Comparison of ENCODE assay signal across 11 cellular contexts in genomic region chr11:118908264-118908663, GRCh38. TPM values are rescaled to one million over a fixed set of nuclear protein-coding genes. Genes with fewer than 3 reads are reported as not detected.
DNase-seq lines count a peak whose midpoint lies in the region; ATAC-seq and TF ChIP-seq lines count a peak whose summit lies in the region.
"Had no signal": no experiment of that assay in that cellular context is flagged by ENCODE, and none has a peak within 500 bp of the region (broad histone marks: within the 10 kb centered on the region; RNA-seq: fewer than 3 reads in every experiment).

No MANE protein-coding gene starts in this region.

- intact Hi-C loops in heart right ventricle (cut with DNase I) = loop anchor here in 4 of 10 donors (2.0 to 10.0 kb wide), 6 partner anchors 17 to 116 kb away; partner anchors contain the start of genes UPK2 (in 3 of the 4), BCL9L (in 2 of the 4) and DDX6 (in 1 of the 4)
- intact Hi-C loops in prostate gland (cut with DNase I) = no loop called here

- H3K4me1 ChIP-seq in BLaER1 (peaks cover 80% of the 10 kb centered on the region), heart right ventricle (peaks cover 43 to 76% (median 66%) of the 10 kb centered on the region in 9 donors), prostate gland (replicated peaks) (peaks cover 44% of the 10 kb centered on the region)

- TF ChIP-seq CTCF in RWPE1 (conservative IDR thresholded peaks at IDR 0.05; ENCODE audit: low read depth) (no peak), heart right ventricle (IDR thresholded peaks at IDR 0.05) (no peak), prostate gland (IDR thresholded peaks at IDR 0.05) (no peak)

- H3K36me3 ChIP-seq in BLaER1 (peaks cover 50% of the 10 kb centered on the region), heart right ventricle (peaks cover 0 to 52% (median 17%) of the 10 kb centered on the region in 9 donors), prostate gland (peaks cover 0 to 11% of the 10 kb centered on the region in 2 donors)

- DNase-seq in RWPE1 (ENCODE audit: low spot score) (no peak), heart right ventricle (no peak), prostate gland (ENCODE audit: low spot score) (no peak), DMS53 (lab: John Stamatoyannopoulos, UW) (no peak), AG08395 (ENCODE audit: low spot score) (no peak)
- DNase-seq: activated CD4-positive, CD25-positive, alpha-beta regulatory T cell treated with anti-CD3 and anti-CD28 coated beads, Interleukin-2, amount 50 U/mL, for 72 hours; NCI-H2227 treated with DMSO at 0.1 percent for 48 hours had no signal

- H3K9ac ChIP-seq in BLaER1 = peak overlapping the region; percentile 45; the same call in 1 of the 2 replicates

- ATAC-seq in heart right ventricle (no peak), HG03025 (IDR thresholded peaks at IDR 0.05; ENCODE audit: low FRiP score, unreplicated experiment) (no peak), HG03521 (IDR thresholded peaks at IDR 0.05; ENCODE audit: unreplicated experiment) (no peak)

- H3K4me3 ChIP-seq in BLaER1 (no peak overlapping the region), heart right ventricle (no peak overlapping the region), prostate gland (no peak overlapping the region)

- H3K27me3 ChIP-seq in BLaER1 (no peaks in the 10 kb centered on the region), heart right ventricle (no peaks in the 10 kb centered on the region), prostate gland (replicated peaks; ENCODE audit: insufficient read depth) (no peaks in the 10 kb centered on the region)

- no peaks in the 10 kb centered on the region for H3K9me3 ChIP-seq in BLaER1
- no peaks in the 10 kb centered on the region for H3K9me3 ChIP-seq in heart right ventricle
- no peaks in the 10 kb centered on the region for H3K9me3 ChIP-seq in prostate gland

- CTCF ChIA-PET in RWPE1 (lab: Yijun Ruan, JAX) = interaction anchor here (0.6 to 3.6 kb wide), 7 partner anchors 15 to 1528 kb away, joined by 3 to 17 read pairs (median 8); partner anchors contain the start of genes BCL9L and UPK2

- H4K20me1 ChIP-seq in BLaER1 = peaks cover 14% of the 10 kb centered on the region; the same call in 1 of the 2 replicates

- 77 to 83% methylated on average over 13 of the region's 13 CpGs for WGBS in heart right ventricle, 2 donors
- 60% methylated on average over 13 of the region's 13 CpGs for WGBS in prostate gland

- POLR2A ChIA-PET in RWPE1 (lab: Yijun Ruan, JAX; ENCODE audit: low non-redundant PET) = interaction anchor here (0.6 kb wide), 2 partner anchors 27 to 195 kb away, joined by 7 to 12 read pairs; no protein-coding TSS in a partner anchor

- H3K4me2 ChIP-seq in BLaER1 = peak overlapping the region; percentile 99

- H3K27ac ChIP-seq in BLaER1 (peak overlapping the region; percentile 96), RWPE1 (peak overlapping the region; percentile 100), heart right ventricle (peak overlapping the region in 9 of 10 donors; percentile 36 to 98 (median 95)), prostate gland (peak overlapping the region; percentile 92 to 97)

- no peak for TF ChIP-seq POLR2A in prostate gland (IDR thresholded peaks at IDR 0.05)

RNA-seq across cellular contexts. Expression of gene BCL9L, which starts 17.5 kb away (rescaled TPM):
- total RNA-seq in heart right ventricle (10 to 100 TPM; 29.4 to 57.7 (median 40.8) TPM), prostate gland (10 to 100 TPM; 46.6 to 56.8 TPM)
- 10 to 100 TPM; 24.0 to 24.2 TPM for polyA plus RNA-seq in heart right ventricle

RNA-seq across cellular contexts. Expression of gene CXCR5, which starts 24.6 kb away (rescaled TPM):
- total RNA-seq in heart right ventricle (under 1 TPM in 1 of 10 donors, not detected in 9; 0.16 TPM), prostate gland (under 1 TPM in 1 of 2 donors, not detected in 1; 0.17 TPM)
- under 1 TPM; 0.22 to 0.58 TPM for polyA plus RNA-seq in heart right ventricle

RNA-seq across cellular contexts. Expression of gene UPK2, which starts 47.8 kb away (rescaled TPM):
- total RNA-seq in heart right ventricle (not detected), prostate gland (not detected)
- polyA plus RNA-seq in heart right ventricle = under 1 TPM in 1 of 2 donors, not detected in 1; 0.04 TPM
- total RNA-seq: posterior vena cava had no signal
